9 cellular contexts compared by ENCODE assay signal in the genomic region with DNA sequence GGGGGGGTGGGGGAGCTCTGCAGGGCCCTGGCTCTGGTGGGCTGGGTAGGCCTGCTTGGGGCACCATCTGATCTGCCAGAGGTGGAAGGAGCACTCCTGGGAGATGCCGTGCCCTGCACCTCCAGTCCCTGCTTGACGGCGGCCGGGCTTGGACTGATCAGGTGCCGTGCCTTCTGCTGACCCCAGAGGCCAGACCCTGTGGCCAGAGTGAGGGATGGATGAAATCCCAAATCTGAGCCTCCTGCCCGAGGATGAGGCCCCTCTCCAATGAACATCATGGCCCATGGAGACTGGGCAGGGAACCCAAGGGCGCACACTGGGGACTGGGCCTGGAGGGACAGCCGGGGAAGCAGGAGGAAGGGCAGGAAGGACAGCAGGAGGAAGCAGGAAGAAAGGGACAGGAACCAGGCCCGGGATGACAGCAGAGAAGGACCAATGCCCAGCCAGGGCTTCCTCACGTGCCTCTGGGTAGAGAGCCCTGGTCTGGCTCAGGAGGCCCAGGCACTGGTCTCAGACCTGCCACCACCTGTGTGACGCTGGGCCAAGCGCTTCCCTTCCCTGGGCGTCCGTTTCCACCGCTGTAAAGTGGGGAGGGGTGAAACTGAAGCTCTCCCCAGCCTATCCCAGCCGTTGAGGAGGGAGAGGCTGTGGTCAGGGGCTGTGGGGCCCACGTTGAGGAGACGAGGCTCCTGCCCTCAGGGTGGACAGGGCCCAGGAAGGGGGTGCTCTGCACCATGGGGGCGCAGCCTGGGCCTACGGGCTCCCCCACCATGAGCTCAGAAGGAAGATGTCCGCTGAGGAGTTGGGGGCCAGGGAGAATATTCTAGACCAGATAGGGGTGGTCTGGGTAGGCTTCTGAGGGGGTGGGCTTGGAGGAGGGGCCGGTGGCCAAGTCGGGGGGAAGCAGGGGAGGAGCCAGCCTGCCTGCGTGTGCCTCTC. TPM values are rescaled to one million over a fixed set of nuclear protein-coding genes. Genes with fewer than 3 reads are reported as not detected.
A peak's percentile ranks its signal among the peaks of the same experiment; 100 is the strongest.
DNase-seq lines count a peak whose midpoint lies in the region; ATAC-seq and TF ChIP-seq lines count a peak whose summit lies in the region.
"Had no signal": no experiment of that assay in that cellular context is flagged by ENCODE, and none has a peak within 500 bp of the region (broad histone marks: within the 10 kb centered on the region; RNA-seq: fewer than 3 reads in every experiment).

No MANE protein-coding gene starts in this region.

- no peak overlapping the region for H3K4me3 ChIP-seq in right lobe of liver
- H3K4me3 ChIP-seq in transverse colon: no peak overlapping the region

- intact Hi-C loops in right lobe of liver (cut with DNase I): no loop called here
- intact Hi-C loops in transverse colon (cut with DNase I; ENCODE audit: low total_unique reads): no loop called here

- WGBS in right lobe of liver (ENCODE audit: insufficient coverage, low coverage, low lambda C conversion rate, missing lambda C conversion rate): 54% methylated on average over 3 of the region's 24 CpGs
- 60 to 68% methylated on average over 1 to 24 of the region's 24 CpGs for WGBS in transverse colon (ENCODE audit: low coverage in 1 of 2), 2 donors

- no peak for TF ChIP-seq EP300 in transverse colon (IDR thresholded peaks at IDR 0.05; ENCODE audit: low read depth)

- H3K9me3 ChIP-seq in right lobe of liver (no peaks in the 10 kb centered on the region), transverse colon (no peaks in the 10 kb centered on the region)
- H3K9me3 ChIP-seq: SK-N-SH had no signal

- H3K27me3 ChIP-seq in right lobe of liver: no peaks in the 10 kb centered on the region
- no peaks in the 10 kb centered on the region for H3K27me3 ChIP-seq in transverse colon

- TF ChIP-seq POLR2A in right lobe of liver (IDR thresholded peaks at IDR 0.05): no peak
- TF ChIP-seq POLR2A in transverse colon (IDR thresholded peaks at IDR 0.05): no peak

- TF ChIP-seq CTCF in right lobe of liver (IDR thresholded peaks at IDR 0.05): no peak
- no peak for TF ChIP-seq CTCF in transverse colon (IDR thresholded peaks at IDR 0.05)

- H3K27ac Mint-ChIP-seq in activated T-cell treated with anti-CD3 and anti-CD28 coated beads, Interleukin-2, amount 50 U/mL, for 72 hours: peak overlapping the region; percentile 55

- H3K36me3 Mint-ChIP-seq in activated T-cell treated with anti-CD3 and anti-CD28 coated beads, Interleukin-2, amount 50 U/mL, for 72 hours (ENCODE audit: insufficient read depth in 2 of 2): peaks cover 3 to 4% of the 10 kb centered on the region in 2 donors

- DNase-seq in activated effector memory CD4-positive, alpha-beta T cell treated with anti-CD3 and anti-CD28 coated beads, Interleukin-2, amount 50 U/mL, for 16 hours: peak; percentile 63
- DNase-seq in activated effector memory CD4-positive, alpha-beta T cell treated with Interleukin-2 at 50 U/mL for 16 hours: no peak
- DNase-seq in activated T-cell treated with anti-CD3 and anti-CD28 coated beads, Interleukin-2, amount 50 U/mL, for 72 hours: peak in 1 of 2 donors; percentile 26
- DNase-seq in right lobe of liver (peak; percentile 29 to 49 (median 47)), transverse colon (no peak), hippocampal formation (lab: John Stamatoyannopoulos, UW) (no peak), DMS79 treated with DMSO at 0.1 percent for 48 hours (lab: John Stamatoyannopoulos, UW) (no peak)
- DNase-seq: SK-N-SH had no signal

- H3K36me3 ChIP-seq in right lobe of liver (no peaks in the 10 kb centered on the region), transverse colon (no peaks in the 10 kb centered on the region)

- in situ Hi-C loops in transverse colon (cut with MboI; ENCODE audit: low pct_ligation_motif_present in 1 of 4, low pct_unique_long_range_greater_than_20kb in 1 of 4, low sequenced_read_pairs in 3 of 4): no loop called here

- H3K27ac ChIP-seq in right lobe of liver: no peak overlapping the region
- peak overlapping the region in 3 of 4 donors; percentile 2 to 43 (median 9) for H3K27ac ChIP-seq in transverse colon

- peak overlapping the region; percentile 91 to 92 for H3K4me3 Mint-ChIP-seq in activated T-cell treated with anti-CD3 and anti-CD28 coated beads, Interleukin-2, amount 50 U/mL, for 72 hours

- H3K4me1 ChIP-seq in right lobe of liver: no peaks in the 10 kb centered on the region
- peaks cover 0 to 7% (median 0%) of the 10 kb centered on the region in 4 donors for H3K4me1 ChIP-seq in transverse colon

- no peaks in the 10 kb centered on the region for H3K27me3 Mint-ChIP-seq in activated T-cell treated with anti-CD3 and anti-CD28 coated beads, Interleukin-2, amount 50 U/mL, for 72 hours (ENCODE audit: low read depth)

- ATAC-seq in activated T-cell treated with anti-CD3 and anti-CD28 coated beads, Interleukin-2, amount 50 U/mL, for 72 hours (replicated peaks in 1 of 2): peak in 1 of 2 donors; percentile 0
- ATAC-seq in right lobe of liver: peak; percentile 7 to 32 (median 12)
- no peak for ATAC-seq in GM21786 (IDR thresholded peaks at IDR 0.05; ENCODE audit: unreplicated experiment)

- H3K9me3 Mint-ChIP-seq in activated T-cell treated with anti-CD3 and anti-CD28 coated beads, Interleukin-2, amount 50 U/mL, for 72 hours: no peaks in the 10 kb centered on the region

- peaks cover 73% of the 10 kb centered on the region for H3K4me1 Mint-ChIP-seq in activated T-cell treated with anti-CD3 and anti-CD28 coated beads, Interleukin-2, amount 50 U/mL, for 72 hours (ENCODE audit: low read depth)

RNA-seq across cellular contexts. Expression of a gene that starts 1.0 kb away (rescaled TPM):
- 10 to 100 TPM; 48.2 to 50.7 TPM for total RNA-seq in activated T-cell treated with anti-CD3 and anti-CD28 coated beads, Interleukin-2, amount 50 U/mL, for 72 hours
- total RNA-seq in right lobe of liver (1 to 10 TPM in 2 of 6 experiments, under 1 TPM in 4; 0.11 to 1.2 (median 0.72) TPM), transverse colon (100 to 1,000 TPM in 3 of 4 donors, 10 to 100 TPM in 1; 91.1 to 244 (median 136) TPM)

RNA-seq across cellular contexts. Expression of a gene that starts 37.7 kb away (rescaled TPM):
- 10 to 100 TPM; 36.9 to 43.7 TPM for total RNA-seq in activated T-cell treated with anti-CD3 and anti-CD28 coated beads, Interleukin-2, amount 50 U/mL, for 72 hours
- total RNA-seq in right lobe of liver (10 to 100 TPM in 2 of 6 experiments, 1 to 10 TPM in 4; 7.2 to 13.8 (median 9.1) TPM), transverse colon (100 to 1,000 TPM in 1 of 4 donors, 10 to 100 TPM in 3; 41.9 to 118 (median 48.7) TPM)

RNA-seq across cellular contexts. Expression of a gene that starts 56.0 kb away (rescaled TPM):
- total RNA-seq in activated T-cell treated with anti-CD3 and anti-CD28 coated beads, Interleukin-2, amount 50 U/mL, for 72 hours: 10 to 100 TPM; 74.0 to 77.3 TPM
- total RNA-seq in right lobe of liver (100 to 1,000 TPM in 1 of 6 experiments, 10 to 100 TPM in 5; 24.7 to 105 (median 31.0) TPM), transverse colon (100 to 1,000 TPM; 118 to 208 (median 151) TPM)

RNA-seq across cellular contexts. Expression of a gene that starts 58.4 kb away (rescaled TPM):
- not detected for total RNA-seq in activated T-cell treated with anti-CD3 and anti-CD28 coated beads, Interleukin-2, amount 50 U/mL, for 72 hours
- total RNA-seq in right lobe of liver (not detected), transverse colon (1 to 10 TPM in 1 of 4 donors, under 1 TPM in 1, not detected in 2; 0.55 to 1.5 TPM)

Comparison
In these comparisons a context has a peak if more than half of its experiments do, and no peak if none do; other contexts are left out.
1. DNase-seq: peak in activated effector memory CD4-positive, alpha-beta T cell treated with anti-CD3 and anti-CD28 coated beads, Interleukin-2, amount 50 U/mL, for 16 hours (single experiment) and right lobe of liver (3 of 3); none in activated effector memory CD4-positive, alpha-beta T cell treated with Interleukin-2 at 50 U/mL for 16 hours (single experiment), transverse colon (single experiment), hippocampal formation (0 of 2) and DMS79 treated with DMSO at 0.1 percent for 48 hours (single experiment).
2. H3K27ac ChIP-seq: peak in transverse colon (3 of 4); none in right lobe of liver (0 of 3).
3. RNA of a gene that starts 1.0 kb away (total RNA-seq): 91.1 to 244 TPM in transverse colon and 48.2 to 50.7 TPM in activated T-cell treated with anti-CD3 and anti-CD28 coated beads, Interleukin-2, amount 50 U/mL, for 72 hours; 0.11 to 1.2 TPM in right lobe of liver; every median in the first group is over 10 times any median in the second.